8 cellular contexts compared by ENCODE assay signal in genomic region chr2:3651686-3652516, GRCh38. TPM values are rescaled to one million over a fixed set of nuclear protein-coding genes. Genes with fewer than 3 reads are reported as not detected.
DNase-seq lines count a peak whose midpoint lies in the region; ATAC-seq, FAIRE-seq and TF ChIP-seq lines count a peak whose summit lies in the region.

No MANE protein-coding gene starts in this region.

- WGBS in liver = 11% methylated on average over 42 of the region's 42 CpGs

- peaks cover 0 to 21% (median 12%) of the 10 kb centered on the region in 4 donors for H3K4me1 ChIP-seq in liver (ENCODE audit: control insufficient read depth in 4 of 4, insufficient read depth in 4 of 4, low read length in 3 of 4)

- TF ChIP-seq POLR2A in GM12891 (IDR thresholded peaks at IDR 0.05; ENCODE audit: low read depth, low read length) = no peak

- no peak for TF ChIP-seq CTCF in choroid plexus epithelial cell (conservative IDR thresholded peaks at IDR 0.05; ENCODE audit: low read depth, low read length)
- no peak for TF ChIP-seq CTCF in liver (IDR thresholded peaks at IDR 0.05; ENCODE audit: low read depth, low read length, missing input control)

- FAIRE-seq in GM12891 (lab: Jason Lieb, UNC) = peak; percentile 97

- peak; percentile 95 for DNase-seq in GM12891 (ENCODE audit: insufficient read length, low spot score)
- DNase-seq in NCI-H1436 (lab: John Stamatoyannopoulos, UW) = peak; percentile 95
- DNase-seq in activated CD4-positive, alpha-beta T cell treated with anti-CD3 and anti-CD28 coated beads for 36 hours = peak; percentile 86
- peak; percentile 56 for DNase-seq in choroid plexus epithelial cell (ENCODE audit: low read depth)
- peak; percentile 36 to 60 for DNase-seq in stimulated activated CD4-positive, alpha-beta T cell treated with anti-CD3 and anti-CD28 coated beads, Interleukin-4, amount 100 ng/mL, for 48 hours (ENCODE audit: low read depth in 2 of 2)
- DNase-seq in dedifferentiated amniotic fluid mesenchymal stem cell (ENCODE audit: extremely low spot score) = no peak

- H3K4me3 Mint-ChIP-seq in activated CD4-positive, alpha-beta T cell treated with anti-CD3 and anti-CD28 coated beads for 36 hours = peak overlapping the region; percentile 72

- H3K9me3 Mint-ChIP-seq in activated CD4-positive, alpha-beta T cell treated with anti-CD3 and anti-CD28 coated beads for 36 hours (ENCODE audit: low read depth) = no peaks in the 10 kb centered on the region

- H3K4me3 ChIP-seq in choroid plexus epithelial cell (ENCODE audit: low read depth, low read length) = peak overlapping the region; percentile 51
- peak overlapping the region; percentile 43 to 51 (median 44) for H3K4me3 ChIP-seq in liver (ENCODE audit: low read depth in 1 of 3, low read length in 3 of 3)

- intact Hi-C loops in activated CD4-positive, alpha-beta T cell treated with anti-CD3 and anti-CD28 coated beads for 36 hours (cut with DNase I, micrococcal nuclease) = loop anchor here (1.0 to 5.0 kb wide), 12 partner anchors 75 to 1765 kb away; partner anchors contain the start of genes ADI1 (in 2 of the 2), RNASEH1 (in 2 of the 2), RPS7 (in 2 of the 2) and EIPR1 (in 1 of the 2)

- peaks cover 14% of the 10 kb centered on the region for H3K4me1 Mint-ChIP-seq in activated CD4-positive, alpha-beta T cell treated with anti-CD3 and anti-CD28 coated beads for 36 hours

- peak in 1 of 2 donors; percentile 12 for TF ChIP-seq RAD21 in liver (IDR thresholded peaks at IDR 0.05)

- ATAC-seq in HG02678 (IDR thresholded peaks at IDR 0.05; ENCODE audit: unreplicated experiment) = peak; percentile 90
- peak; percentile 81 for ATAC-seq in activated CD4-positive, alpha-beta T cell treated with anti-CD3 and anti-CD28 coated beads for 36 hours

- peak overlapping the region; percentile 15 to 46 for H3K27ac ChIP-seq in liver (ENCODE audit: low read depth in 1 of 2, low read length in 2 of 2)

- no peaks in the 10 kb centered on the region for H3K36me3 Mint-ChIP-seq in activated CD4-positive, alpha-beta T cell treated with anti-CD3 and anti-CD28 coated beads for 36 hours (ENCODE audit: low read depth)

- peak overlapping the region; percentile 91 for H3K27ac Mint-ChIP-seq in activated CD4-positive, alpha-beta T cell treated with anti-CD3 and anti-CD28 coated beads for 36 hours

- H3K27me3 ChIP-seq in liver (ENCODE audit: control insufficient read depth in 4 of 4, insufficient read depth in 4 of 4, low read length in 3 of 4) = no peaks in the 10 kb centered on the region

- no peaks in the 10 kb centered on the region for H3K36me3 ChIP-seq in liver (ENCODE audit: control insufficient read depth in 4 of 4, insufficient read depth in 3 of 4, low read depth in 1 of 4, low read length in 3 of 4)

- peak overlapping the region in 1 of 2 donors; percentile 12 for H3K9ac ChIP-seq in liver (ENCODE audit: low read depth in 1 of 2, low read length in 2 of 2)

- H3K27me3 Mint-ChIP-seq in activated CD4-positive, alpha-beta T cell treated with anti-CD3 and anti-CD28 coated beads for 36 hours = no peaks in the 10 kb centered on the region

- CTCF ChIA-PET in activated CD4-positive, alpha-beta T cell treated with anti-CD3 and anti-CD28 coated beads for 36 hours (lab: Charles Lee) = interaction anchor here (0.6 to 2.7 kb wide), 17 partner anchors 9 to 1532 kb away, joined by 3 to 18 read pairs (median 4); partner anchors contain the start of genes RNASEH1 and RPS7

- POLR2A ChIA-PET in activated CD4-positive, alpha-beta T cell treated with anti-CD3 and anti-CD28 coated beads for 36 hours (lab: Charles Lee) = interaction anchor here (0.6 to 2.1 kb wide), 5 partner anchors 46 to 964 kb away, joined by 3 to 10 read pairs (median 5); partner anchors contain the start of gene RNASEH1

- no peaks in the 10 kb centered on the region for H3K9me3 ChIP-seq in liver (ENCODE audit: control insufficient read depth in 4 of 4, low read length in 3 of 4)

TF ChIP-seq in GM12891, 5 proteins besides CTCF, POLR2A, EP300 and RAD21:
- TF ChIP-seq POU2F2 (IDR thresholded peaks at IDR 0.05; ENCODE audit: low read depth, low read length) (peak; percentile 65; the same call in 1 of the 2 replicates), PAX5 (IDR thresholded peaks at IDR 0.05; ENCODE audit: insufficient read depth, low read length, severe bottlenecking) (no peak)

TF ChIP-seq in liver, 16 proteins besides CTCF, POLR2A, EP300 and RAD21:
- peak; percentile 63 for TF ChIP-seq YY1 (IDR thresholded peaks at IDR 0.05)
- no peak for TF ChIP-seq FOXA1 (IDR thresholded peaks at IDR 0.05)
- peak in 1 of 2 donors; percentile 39 for TF ChIP-seq RXRA (IDR thresholded peaks at IDR 0.05)
- TF ChIP-seq NR2F2 (IDR thresholded peaks at IDR 0.05) = peak; percentile 70
- no peak for TF ChIP-seq JUND (IDR thresholded peaks at IDR 0.05)
TF ChIP-seq in liver: peak in this region for 3.

RNA-seq across cellular contexts. Expression of gene ALLC, which starts 6.1 kb away (rescaled TPM):
- polyA plus RNA-seq in GM12891 (2012; ENCODE audit: low read depth, missing spikeins) = not detected
- total RNA-seq in activated CD4-positive, alpha-beta T cell treated with anti-CD3 and anti-CD28 coated beads for 36 hours = not detected
- 1 to 10 TPM in 1 of 2 donors, under 1 TPM in 1; 0.14 to 1.3 TPM for total RNA-seq in liver
- 1 to 10 TPM in 1 of 2 donors, under 1 TPM in 1; 0.09 to 1.4 TPM for polyA plus RNA-seq in liver

RNA-seq across cellular contexts. Expression of gene DCDC2C, which starts 51.5 kb away (rescaled TPM):
- polyA plus RNA-seq in GM12891 (2012; ENCODE audit: low read depth, missing spikeins) = not detected
- total RNA-seq in activated CD4-positive, alpha-beta T cell treated with anti-CD3 and anti-CD28 coated beads for 36 hours = not detected
- total RNA-seq in liver = not detected
- polyA plus RNA-seq in liver = not detected

RNA-seq across cellular contexts. Expression of gene COLEC11, which starts 57.0 kb away (rescaled TPM):
- 1.1 TPM for polyA plus RNA-seq in GM12891 (2012; ENCODE audit: low read depth, missing spikeins)
- total RNA-seq in activated CD4-positive, alpha-beta T cell treated with anti-CD3 and anti-CD28 coated beads for 36 hours = under 1 TPM; 0.18 to 0.37 TPM
- 10 to 100 TPM; 31.0 to 62.7 TPM for total RNA-seq in liver
- polyA plus RNA-seq in liver = 100 to 1,000 TPM in 1 of 2 donors, 10 to 100 TPM in 1; 79.1 to 100 TPM

Comparison
In these comparisons a context has a peak if more than half of its experiments do, and no peak if none do; other contexts are left out.
1. RNA of gene COLEC11, which starts 57.0 kb away (total RNA-seq): 31.0 to 62.7 TPM in liver; 0.18 to 0.37 TPM in activated CD4-positive, alpha-beta T cell treated with anti-CD3 and anti-CD28 coated beads for 36 hours; every median in the first group is over 10 times any median in the second.